1 cellular context compared by ENCODE assay signal in genomic region chr3:122515856-122516255, GRCh38.
TF ChIP-seq lines count a peak whose summit lies in the region.

No MANE protein-coding gene starts in this region.

TF ChIP-seq in HepG2, 621 proteins besides CTCF, POLR2A, EP300 and RAD21 (continues in another document):
- TF ChIP-seq SRY (CRISPR knock-in tag; IDR thresholded peaks at IDR 0.05): no peak
- no peak for TF ChIP-seq BATF2 (CRISPR knock-in tag; IDR thresholded peaks at IDR 0.05)
- TF ChIP-seq SMAD1 (CRISPR knock-in tag; IDR thresholded peaks at IDR 0.05; ENCODE audit: borderline replicate concordance, low read depth): no peak
- no peak for TF ChIP-seq HDAC6 (IDR thresholded peaks at IDR 0.05; ENCODE audit: low read depth, low read length)
- TF ChIP-seq SAP130 (CRISPR knock-in tag; IDR thresholded peaks at IDR 0.05; ENCODE audit: low read depth): peak; percentile 37; the same call in 1 of the 2 replicates
- peak; percentile 43; the same call in 1 of the 2 replicates for TF ChIP-seq HNF4A (CRISPR knock-in tag; IDR thresholded peaks at IDR 0.05)
- TF ChIP-seq FOXA1 (IDR thresholded peaks at IDR 0.05): no peak
- TF ChIP-seq FOXA1 (CRISPR knock-in tag; IDR thresholded peaks at IDR 0.05): 0 out of 2 replicates have a peak, but pooled peaks have one; percentile 22
- TF ChIP-seq MAFG (CRISPR knock-in tag; IDR thresholded peaks at IDR 0.05): peak; percentile 76
- TF ChIP-seq MIXL1 (CRISPR knock-in tag; IDR thresholded peaks at IDR 0.05): 0 out of 2 replicates have a peak, but pooled peaks have one; percentile 24
- 0 out of 2 replicates have a peak, but pooled peaks have one; percentile 16 for TF ChIP-seq PATZ1 (CRISPR knock-in tag; IDR thresholded peaks at IDR 0.05)
- no peak for TF ChIP-seq NR2F2 (IDR thresholded peaks at IDR 0.05; ENCODE audit: borderline replicate concordance, low read depth)
- TF ChIP-seq RERE (CRISPR knock-in tag; IDR thresholded peaks at IDR 0.05; ENCODE audit: low read depth): no peak
- no peak for TF ChIP-seq ZNF296 (CRISPR knock-in tag; conservative IDR thresholded peaks at IDR 0.05)
- peak; percentile 47; the same call in 1 of the 2 replicates for TF ChIP-seq FOXO1 (CRISPR knock-in tag; IDR thresholded peaks at IDR 0.05)
- TF ChIP-seq SOX6 (IDR thresholded peaks at IDR 0.05): no peak
- peak; percentile 57 for TF ChIP-seq SOX6 (CRISPR knock-in tag; IDR thresholded peaks at IDR 0.05)
- TF ChIP-seq THAP11 (CRISPR knock-in tag; IDR thresholded peaks at IDR 0.05): peak; percentile 86
- no peak for TF ChIP-seq HOMEZ (CRISPR knock-in tag; IDR thresholded peaks at IDR 0.05; ENCODE audit: low read depth)
- no peak for TF ChIP-seq RCOR2 (CRISPR knock-in tag; IDR thresholded peaks at IDR 0.05)
- peak; percentile 83; the same call in 1 of the 2 replicates for TF ChIP-seq TEF (CRISPR knock-in tag; IDR thresholded peaks at IDR 0.05)
- peak; percentile 50; the same call in 1 of the 2 replicates for TF ChIP-seq FOXA3 (CRISPR knock-in tag; IDR thresholded peaks at IDR 0.05)
- TF ChIP-seq ZNF713 (CRISPR knock-in tag; IDR thresholded peaks at IDR 0.05): no peak
- TF ChIP-seq CEBPG (CRISPR knock-in tag; IDR thresholded peaks at IDR 0.05): peak; percentile 82
- TF ChIP-seq ZNF672 (CRISPR knock-in tag; IDR thresholded peaks at IDR 0.05): no peak
- TF ChIP-seq ZNF441 (CRISPR knock-in tag; IDR thresholded peaks at IDR 0.05; ENCODE audit: borderline replicate concordance): no peak
- TF ChIP-seq FOXK1 (CRISPR knock-in tag; IDR thresholded peaks at IDR 0.05; ENCODE audit: borderline replicate concordance, low read depth): peak; percentile 60; the same call in 1 of the 2 replicates
- peak; percentile 54 for TF ChIP-seq ZEB1 (IDR thresholded peaks at IDR 0.05; ENCODE audit: insufficient replicate concordance, low read depth)
- TF ChIP-seq ATF3 (CRISPR knock-in tag; IDR thresholded peaks at IDR 0.05): no peak
- peak; percentile 76 for TF ChIP-seq CEBPB (IDR thresholded peaks at IDR 0.05; ENCODE audit: borderline replicate concordance, low read depth, low read length)
- TF ChIP-seq RXRB (CRISPR knock-in tag; IDR thresholded peaks at IDR 0.05; ENCODE audit: borderline replicate concordance): peak; percentile 49; the same call in 1 of the 2 replicates
- TF ChIP-seq POLR2AphosphoS2 (IDR thresholded peaks at IDR 0.05; ENCODE audit: low read depth, low read length): no peak
- TF ChIP-seq NPAS2 (CRISPR knock-in tag; IDR thresholded peaks at IDR 0.05; ENCODE audit: borderline replicate concordance): no peak
- TF ChIP-seq NFKBIZ (CRISPR knock-in tag; IDR thresholded peaks at IDR 0.05): no peak
- TF ChIP-seq MAFK (conservative IDR thresholded peaks at IDR 0.05 in 1 of 2, IDR thresholded peaks at IDR 0.05 in 1 of 2; ENCODE audit: low read length in 2 of 2): peak; percentile 90 to 94
- no peak for TF ChIP-seq FOXP1 (IDR thresholded peaks at IDR 0.05)
- TF ChIP-seq FOXP1 (CRISPR knock-in tag; IDR thresholded peaks at IDR 0.05): peak; percentile 67
- TF ChIP-seq THRA (CRISPR knock-in tag; IDR thresholded peaks at IDR 0.05; ENCODE audit: borderline replicate concordance): peak; percentile 49; the same call in 1 of the 2 replicates
- TF ChIP-seq ARNTL (CRISPR knock-in tag; IDR thresholded peaks at IDR 0.05): no peak
- no peak for TF ChIP-seq ZNF17 (CRISPR knock-in tag; IDR thresholded peaks at IDR 0.05)
- peak; percentile 93 for TF ChIP-seq MAFF (IDR thresholded peaks at IDR 0.05; ENCODE audit: low read depth, low read length)
- no peak for TF ChIP-seq FOSL1 (CRISPR knock-in tag; IDR thresholded peaks at IDR 0.05; ENCODE audit: borderline replicate concordance)
- no peak for TF ChIP-seq NRL (CRISPR knock-in tag; IDR thresholded peaks at IDR 0.05; ENCODE audit: borderline replicate concordance)
- TF ChIP-seq ZNF563 (CRISPR knock-in tag; IDR thresholded peaks at IDR 0.05): no peak
- TF ChIP-seq ELF3 (CRISPR knock-in tag; IDR thresholded peaks at IDR 0.05): peak; percentile 41; the same call in 1 of the 2 replicates
- 0 out of 2 replicates have a peak, but pooled peaks have one; percentile 24 for TF ChIP-seq BCL6 (CRISPR knock-in tag; IDR thresholded peaks at IDR 0.05)
- no peak for TF ChIP-seq ZNF816 (CRISPR knock-in tag; IDR thresholded peaks at IDR 0.05; ENCODE audit: borderline replicate concordance)
- peak; percentile 58 for TF ChIP-seq ARID5B (CRISPR knock-in tag; IDR thresholded peaks at IDR 0.05)
